8 cellular contexts compared by ENCODE assay signal in genomic region chr19:7916908-7917291, GRCh38. TPM values are rescaled to one million over a fixed set of nuclear protein-coding genes. Genes with fewer than 3 reads are reported as not detected.
DNase-seq lines count a peak whose midpoint lies in the region; ATAC-seq lines count a peak whose summit lies in the region.

No MANE protein-coding gene starts in this region.

- H3K9me3 ChIP-seq in T-helper 17 cell (ENCODE audit: control insufficient read depth, low read length, poor library complexity, severe bottlenecking), result no peaks in the 10 kb centered on the region
- H3K9me3 ChIP-seq in right cardiac atrium (ENCODE audit: control insufficient read depth, low read length), result no peaks in the 10 kb centered on the region

- peak overlapping the region; percentile 17 for H3K27ac ChIP-seq in right cardiac atrium (ENCODE audit: low read length)

- H3K9me3 Mint-ChIP-seq in activated CD4-positive, alpha-beta T cell treated with anti-CD3 and anti-CD28 coated beads for 36 hours (ENCODE audit: low read depth), result no peaks in the 10 kb centered on the region
- no peaks in the 10 kb centered on the region for H3K9me3 Mint-ChIP-seq in stimulated activated naive CD8-positive, alpha-beta T cell treated with anti-CD3 and anti-CD28 coated beads, Interleukin-15, amount 100 ng/mL, for 72 hours

- intact Hi-C loops in activated CD4-positive, alpha-beta T cell treated with anti-CD3 and anti-CD28 coated beads for 36 hours (cut with DNase I, micrococcal nuclease), result loop anchor here in 1 of 2 experiments (1.0 kb wide), 1 partner anchor 13 kb away; no protein-coding TSS in a partner anchor
- intact Hi-C loops in right cardiac atrium (cut with DNase I), result no loop called here

- peak overlapping the region; percentile 31 for H3K27ac Mint-ChIP-seq in activated CD4-positive, alpha-beta T cell treated with anti-CD3 and anti-CD28 coated beads for 36 hours
- no peak overlapping the region for H3K27ac Mint-ChIP-seq in T-helper 17 cell
- peak overlapping the region; percentile 34 to 46 for H3K27ac Mint-ChIP-seq in stimulated activated naive CD8-positive, alpha-beta T cell treated with anti-CD3 and anti-CD28 coated beads, Interleukin-15, amount 100 ng/mL, for 72 hours

- H3K4me3 ChIP-seq in right cardiac atrium (ENCODE audit: low read length), result peak overlapping the region; percentile 19

- no peak for ATAC-seq in activated CD4-positive, alpha-beta T cell treated with anti-CD3 and anti-CD28 coated beads for 36 hours
- no peak for ATAC-seq in T-helper 17 cell
- ATAC-seq in right cardiac atrium, result no peak
- no peak for ATAC-seq in stimulated activated naive CD8-positive, alpha-beta T cell treated with anti-CD3 and anti-CD28 coated beads, Interleukin-15, amount 100 ng/mL, for 72 hours
- no peak for ATAC-seq in GM18870 (IDR thresholded peaks at IDR 0.05; ENCODE audit: unreplicated experiment)
- ATAC-seq in GM19463 (IDR thresholded peaks at IDR 0.05; ENCODE audit: unreplicated experiment), result no peak

- no peaks in the 10 kb centered on the region for H3K27me3 ChIP-seq in right cardiac atrium (ENCODE audit: control insufficient read depth, insufficient read depth)

- CTCF ChIA-PET in activated CD4-positive, alpha-beta T cell treated with anti-CD3 and anti-CD28 coated beads for 36 hours (lab: Charles Lee), result interaction anchor here (0.9 to 2.1 kb wide), 7 partner anchors 27 to 445 kb away, joined by 3 to 6 read pairs (median 4); partner anchors contain the start of gene TIMM44

- POLR2A ChIA-PET in activated CD4-positive, alpha-beta T cell treated with anti-CD3 and anti-CD28 coated beads for 36 hours (lab: Charles Lee), result interaction anchor here (0.7 kb wide), 1 partner anchor 597 kb away, joined by 3 read pairs; the partner anchor contains the start of gene ZNF414

- WGBS in right cardiac atrium, result 3% methylated on average over 25 of the region's 25 CpGs

- H3K27me3 Mint-ChIP-seq in activated CD4-positive, alpha-beta T cell treated with anti-CD3 and anti-CD28 coated beads for 36 hours, result peaks cover 21% of the 10 kb centered on the region
- H3K27me3 Mint-ChIP-seq in T-helper 17 cell, result peaks cover 10% of the 10 kb centered on the region
- H3K27me3 Mint-ChIP-seq in stimulated activated naive CD8-positive, alpha-beta T cell treated with anti-CD3 and anti-CD28 coated beads, Interleukin-15, amount 100 ng/mL, for 72 hours, result peaks cover 53% of the 10 kb centered on the region

- H3K4me3 Mint-ChIP-seq in activated CD4-positive, alpha-beta T cell treated with anti-CD3 and anti-CD28 coated beads for 36 hours, result peak overlapping the region; percentile 66
- peak overlapping the region; percentile 86 for H3K4me3 Mint-ChIP-seq in T-helper 17 cell
- H3K4me3 Mint-ChIP-seq in stimulated activated naive CD8-positive, alpha-beta T cell treated with anti-CD3 and anti-CD28 coated beads, Interleukin-15, amount 100 ng/mL, for 72 hours, result peak overlapping the region; percentile 68 to 77

- no peak for DNase-seq in activated CD4-positive, alpha-beta T cell treated with anti-CD3 and anti-CD28 coated beads for 36 hours
- DNase-seq in activated CD4-positive, alpha-beta T cell treated with anti-CD3 and anti-CD28 coated beads, Interleukin-2, amount 50 U/mL, for 4 hours, result no peak
- DNase-seq in T-helper 17 cell, result no peak
- DNase-seq in right cardiac atrium, result no peak
- no peak for DNase-seq in stimulated activated naive CD8-positive, alpha-beta T cell treated with anti-CD3 and anti-CD28 coated beads, Interleukin-15, amount 100 ng/mL, for 72 hours
- no peak for DNase-seq in NCI-H146 (lab: John Stamatoyannopoulos, UW)

- H3K4me1 Mint-ChIP-seq in activated CD4-positive, alpha-beta T cell treated with anti-CD3 and anti-CD28 coated beads for 36 hours, result peaks cover 29% of the 10 kb centered on the region
- peaks cover 24% of the 10 kb centered on the region for H3K4me1 Mint-ChIP-seq in T-helper 17 cell
- H3K4me1 Mint-ChIP-seq in stimulated activated naive CD8-positive, alpha-beta T cell treated with anti-CD3 and anti-CD28 coated beads, Interleukin-15, amount 100 ng/mL, for 72 hours, result peaks cover 60% of the 10 kb centered on the region

- peaks cover 6% of the 10 kb centered on the region for H3K36me3 Mint-ChIP-seq in activated CD4-positive, alpha-beta T cell treated with anti-CD3 and anti-CD28 coated beads for 36 hours (ENCODE audit: low read depth)
- peaks cover 9% of the 10 kb centered on the region for H3K36me3 Mint-ChIP-seq in T-helper 17 cell (ENCODE audit: low read depth)

- peaks cover 2% of the 10 kb centered on the region for H3K4me1 ChIP-seq in right cardiac atrium (ENCODE audit: control insufficient read depth, insufficient read depth, low read length)

RNA-seq across cellular contexts. Expression of gene TGFBR3L, which starts 2.3 kb away (rescaled TPM):
- 1 to 10 TPM; 2.6 to 3.2 TPM for total RNA-seq in activated CD4-positive, alpha-beta T cell treated with anti-CD3 and anti-CD28 coated beads for 36 hours
- 1 to 10 TPM; 1.4 to 1.7 TPM for total RNA-seq in T-helper 17 cell
- 10 to 100 TPM in 3 of 4 donors, 1 to 10 TPM in 1; 8.0 to 17.6 (median 14.5) TPM for total RNA-seq in right cardiac atrium
- 2.4 TPM for polyA plus RNA-seq in right cardiac atrium

RNA-seq across cellular contexts. Expression of gene SNAPC2, which starts 3.2 kb away (rescaled TPM):
- 10 to 100 TPM; 14.6 to 16.2 TPM for total RNA-seq in activated CD4-positive, alpha-beta T cell treated with anti-CD3 and anti-CD28 coated beads for 36 hours
- 10 to 100 TPM; 12.6 to 16.0 TPM for total RNA-seq in T-helper 17 cell
- 10 to 100 TPM in 3 of 4 donors, 1 to 10 TPM in 1; 9.6 to 14.4 (median 11.0) TPM for total RNA-seq in right cardiac atrium
- 12.2 TPM for polyA plus RNA-seq in right cardiac atrium

RNA-seq across cellular contexts. Expression of gene CTXN1, which starts 9.0 kb away (rescaled TPM):
- under 1 TPM; 0.47 to 0.82 TPM for total RNA-seq in activated CD4-positive, alpha-beta T cell treated with anti-CD3 and anti-CD28 coated beads for 36 hours
- not detected for total RNA-seq in T-helper 17 cell
- total RNA-seq in right cardiac atrium, result under 1 TPM in 2 of 4 donors, not detected in 2; 0.24 to 0.34 TPM
- 0.16 TPM for polyA plus RNA-seq in right cardiac atrium

RNA-seq across cellular contexts. Expression of gene MAP2K7, which starts 13.2 kb away (rescaled TPM):
- 10 to 100 TPM; 32.2 to 33.7 TPM for total RNA-seq in activated CD4-positive, alpha-beta T cell treated with anti-CD3 and anti-CD28 coated beads for 36 hours
- total RNA-seq in T-helper 17 cell (100 to 1,000 TPM; 104 to 107 TPM), right cardiac atrium (10 to 100 TPM; 23.2 to 32.6 (median 28.5) TPM)
- 26.9 TPM for polyA plus RNA-seq in right cardiac atrium

RNA-seq across cellular contexts. Expression of gene TIMM44, which starts 26.6 kb away (rescaled TPM):
- 10 to 100 TPM; 80.4 to 84.0 TPM for total RNA-seq in activated CD4-positive, alpha-beta T cell treated with anti-CD3 and anti-CD28 coated beads for 36 hours
- total RNA-seq in T-helper 17 cell, result 10 to 100 TPM; 89.5 to 93.1 TPM
- 10 to 100 TPM; 51.1 to 88.9 (median 64.0) TPM for total RNA-seq in right cardiac atrium
- polyA plus RNA-seq in right cardiac atrium, result 64.6 TPM
